Comparison of ENCODE assay signal across 8 cellular contexts in genomic region chrX:10098235-10098819, GRCh38.
DNase-seq lines count a peak whose midpoint lies in the region; ATAC-seq, FAIRE-seq and TF ChIP-seq lines count a peak whose summit lies in the region.

No MANE protein-coding gene starts in this region.

- peak overlapping the region; percentile 88 for H3K4me3 Mint-ChIP-seq in activated naive CD8-positive, alpha-beta T cell

- H3K4me1 Mint-ChIP-seq in activated naive CD8-positive, alpha-beta T cell (ENCODE audit: low read depth): peaks cover 61% of the 10 kb centered on the region

- TF ChIP-seq CTCF in AG09309 (IDR thresholded peaks at IDR 0.05; ENCODE audit: control insufficient read depth, insufficient read depth, low read depth, low read length, missing control alignments): no peak

- DNase-seq in AG09309 (ENCODE audit: low read depth) (no peak), RCC 7860 (ENCODE audit: low spot score) (no peak), DMS53 treated with DMSO at 0.1 percent for 48 hours (lab: John Stamatoyannopoulos, UW; ENCODE audit: unreplicated experiment) (no peak), NCI-H2029 (lab: John Stamatoyannopoulos, UW) (no peak)

- H3K27ac ChIP-seq in skin epidermis: peak overlapping the region in 16 of 21 experiments; percentile 2 to 81 (median 58)

- no peaks in the 10 kb centered on the region for H3K27me3 Mint-ChIP-seq in activated naive CD8-positive, alpha-beta T cell

- H3K4me3 ChIP-seq in AG09309 (ENCODE audit: control insufficient read depth, low read depth, low read length) (peak overlapping the region; percentile 5; the same call in 1 of the 2 replicates), skin epidermis (peak overlapping the region in 2 of 7 experiments; percentile 17 to 18)

- FAIRE-seq in RCC 7860 (lab: Jason Lieb, UNC): no peak

- peaks cover 3% of the 10 kb centered on the region for H3K36me3 Mint-ChIP-seq in activated naive CD8-positive, alpha-beta T cell

- ATAC-seq in GM19455 (IDR thresholded peaks at IDR 0.05; ENCODE audit: unreplicated experiment): peak; percentile 86
- ATAC-seq in HG03565 (IDR thresholded peaks at IDR 0.05; ENCODE audit: unreplicated experiment): peak; percentile 77

- H3K27ac Mint-ChIP-seq in activated naive CD8-positive, alpha-beta T cell: peak overlapping the region; percentile 96

- H3K9me3 Mint-ChIP-seq in activated naive CD8-positive, alpha-beta T cell (ENCODE audit: low read depth): no peaks in the 10 kb centered on the region
